12 cellular contexts compared by ENCODE assay signal in genomic region chr7:101859411-101860106, GRCh38. TPM values are rescaled to one million over a fixed set of nuclear protein-coding genes. Genes with fewer than 3 reads are reported as not detected.
DNase-seq lines count a peak whose midpoint lies in the region; ATAC-seq and TF ChIP-seq lines count a peak whose summit lies in the region.
"Had no signal": no experiment of that assay in that cellular context is flagged by ENCODE, and none has a peak within 500 bp of the region (broad histone marks: within the 10 kb centered on the region; RNA-seq: fewer than 3 reads in every experiment).

No MANE protein-coding gene starts in this region.

- no peaks in the 10 kb centered on the region for H3K36me3 ChIP-seq in ACC112 (ENCODE audit: insufficient read depth, low read length)
- H3K36me3 ChIP-seq: pancreas had no signal

- peak overlapping the region in 2 of 8 donors; percentile 48 to 63 for H3K4me3 Mint-ChIP-seq in naive B cell

- peaks cover 47% of the 10 kb centered on the region for H3K79me2 ChIP-seq in ACC112 (ENCODE audit: control insufficient read depth, insufficient read depth, low read length, unreplicated experiment)

- DNase-seq in NAMALWA (ENCODE audit: low spot score) (peak; percentile 51), epithelial cell of proximal tubule (ENCODE audit: low read depth) (no peak), naive B cell (no peak), cerebellar nuclear complex (lab: John Stamatoyannopoulos, UW) (no peak), foreskin melanocyte (no peak), NCI-H524 (lab: John Stamatoyannopoulos, UW) (no peak), islet precursor cell (no peak)
- DNase-seq: amygdala, NCI-H524 treated with DMSO at 0.1 percent for 48 hours had no signal

- H3K27me3 ChIP-seq in ACC112 (ENCODE audit: insufficient read depth, low read length): no peaks in the 10 kb centered on the region
- H3K27me3 ChIP-seq: pancreas had no signal

- no peaks in the 10 kb centered on the region for H3K36me3 Mint-ChIP-seq in naive B cell

- peaks cover 23% of the 10 kb centered on the region for H3K4me1 ChIP-seq in ACC112 (ENCODE audit: control insufficient read depth, insufficient read depth, low read length, unreplicated experiment)

- no peaks in the 10 kb centered on the region for H3K9me3 Mint-ChIP-seq in naive B cell

- no peak for ATAC-seq in naive B cell (ENCODE audit: low read depth in 2 of 2)

- H3K4me1 Mint-ChIP-seq in naive B cell: peaks cover 52 to 68% (median 63%) of the 10 kb centered on the region in 3 donors

- no peak for TF ChIP-seq CTCF in epithelial cell of proximal tubule (conservative IDR thresholded peaks at IDR 0.05; ENCODE audit: low read depth, low read length)

- peak overlapping the region; percentile 76 for H3K27ac ChIP-seq in ACC112 (ENCODE audit: low read depth, low read length)
- H3K27ac ChIP-seq: epithelial cell of prostate had no signal

- H3K4me3 ChIP-seq in ACC112 (ENCODE audit: low read depth, low read length) (peak overlapping the region; percentile 10; the same call in 1 of the 2 replicates), epithelial cell of proximal tubule (ENCODE audit: low read depth, low read length) (peak overlapping the region; percentile 15)
- H3K4me3 ChIP-seq: pancreas had no signal

- H3K27me3 Mint-ChIP-seq in naive B cell: no peaks in the 10 kb centered on the region

- H2AFZ ChIP-seq in ACC112 (ENCODE audit: low read length, unreplicated experiment): peak overlapping the region; percentile 47

- H3K27ac Mint-ChIP-seq in naive B cell: peak overlapping the region in 5 of 6 donors; percentile 39 to 89 (median 69)

RNA-seq across cellular contexts. Expression of gene CUX1, which starts 42.1 kb away (rescaled TPM):
- 24.6 and 37.3 TPM in 2 replicates for total RNA-seq in epithelial cell of proximal tubule
- 10 to 100 TPM in 5 of 6 donors, under 1 TPM in 1; 0.66 to 31.5 (median 14.5) TPM for polyA plus RNA-seq in naive B cell (ENCODE audit: low read depth in 6 of 6)
